22 cellular contexts compared by ENCODE assay signal in genomic region chr2:192072778-192073177, GRCh38.
DNase-seq lines count a peak whose midpoint lies in the region; ATAC-seq, FAIRE-seq and TF ChIP-seq lines count a peak whose summit lies in the region.
"Had no signal": no experiment of that assay in that cellular context is flagged by ENCODE, and none has a peak within 500 bp of the region (broad histone marks: within the 10 kb centered on the region; RNA-seq: fewer than 3 reads in every experiment).

No MANE protein-coding gene starts in this region.

- H3K36me3 Mint-ChIP-seq in CD4-positive, alpha-beta memory T cell = no peaks in the 10 kb centered on the region
- no peaks in the 10 kb centered on the region for H3K36me3 Mint-ChIP-seq in immature natural killer cell
- no peaks in the 10 kb centered on the region for H3K36me3 Mint-ChIP-seq in naive thymus-derived CD8-positive, alpha-beta T cell
- H3K36me3 Mint-ChIP-seq in activated T-helper 1 cell treated with anti-CD3 and anti-CD28 coated beads, Interleukin-12 subunit alpha, Interleukin-12 subunit beta, Interleukin-2, Interleukin-4 antibody, amounts not matched to agents 30 ng/mL and 10 ng/mL and 1 ng/mL, durations not matched to agents 14 hours and 24 hours and 36 hours (ENCODE audit: low read depth) = no peaks in the 10 kb centered on the region

- intact Hi-C loops in CD4-positive, alpha-beta memory T cell (cut with micrococcal nuclease) = no loop called here
- intact Hi-C loops in activated T-helper 1 cell treated with anti-CD3 and anti-CD28 coated beads, Interleukin-12 subunit alpha, Interleukin-12 subunit beta, Interleukin-2, Interleukin-4 antibody, amounts not matched to agents 30 ng/mL and 10 ng/mL and 1 ng/mL, durations not matched to agents 14 hours and 24 hours and 36 hours (cut with micrococcal nuclease) = no loop called here
- intact Hi-C loops in kidney (cut with DNase I) = no loop called here

- no peak for FAIRE-seq in kidney (lab: Jason Lieb, UNC)
- FAIRE-seq: A204.1, GM12891, GM18507, H1 had no signal

- no peak overlapping the region for H3K9ac ChIP-seq in kidney (ENCODE audit: low read length in 2 of 2)
- H3K9ac ChIP-seq: BLaER1, KMS-11 had no signal

- peak; percentile 9 for ATAC-seq in HG03432 (IDR thresholded peaks at IDR 0.05; ENCODE audit: unreplicated experiment)
- no peak for ATAC-seq in naive thymus-derived CD8-positive, alpha-beta T cell
- ATAC-seq: Panc1, Right ventricle myocardium inferior had no signal

- no peaks in the 10 kb centered on the region for H3K27me3 ChIP-seq in CD4-positive, alpha-beta memory T cell (ENCODE audit: insufficient read depth, low read length)
- H3K27me3 ChIP-seq: BLaER1 had no signal

- no peak overlapping the region for H3K27ac ChIP-seq in CD4-positive, alpha-beta memory T cell (ENCODE audit: low read depth, low read length)
- no peak overlapping the region for H3K27ac ChIP-seq in kidney (ENCODE audit: low read depth in 2 of 2, low read length in 2 of 2)
- H3K27ac ChIP-seq: BLaER1, KMS-11 had no signal

- CTCF ChIA-PET in CD4-positive, alpha-beta memory T cell (lab: Charles Lee; ENCODE audit: partially characterized antibody) = no interaction called here

- H3K4me1 ChIP-seq in CD4-positive, alpha-beta memory T cell (ENCODE audit: insufficient read depth, low read length) = peaks cover 22% of the 10 kb centered on the region
- no peaks in the 10 kb centered on the region for H3K4me1 ChIP-seq in kidney (ENCODE audit: control insufficient read depth in 1 of 2, insufficient read depth in 1 of 2, low read depth in 1 of 2, low read length in 2 of 2)
- H3K4me1 ChIP-seq: BLaER1 had no signal

- no peaks in the 10 kb centered on the region for H3K9me3 ChIP-seq in CD4-positive, alpha-beta memory T cell (ENCODE audit: control insufficient read depth in 1 of 2, low read length in 2 of 2)
- H3K9me3 ChIP-seq in kidney (ENCODE audit: control insufficient read depth in 1 of 2, low read length in 2 of 2) = no peaks in the 10 kb centered on the region
- H3K9me3 ChIP-seq: BLaER1 had no signal

- TF ChIP-seq CTCF in kidney (IDR thresholded peaks at IDR 0.05; ENCODE audit: borderline replicate concordance, extremely low read depth, insufficient read depth) = no peak

- H3K4me1 Mint-ChIP-seq in CD4-positive, alpha-beta memory T cell = peaks cover 14 to 26% (median 21%) of the 10 kb centered on the region in 4 donors
- peaks cover 43 to 54% of the 10 kb centered on the region in 2 donors for H3K4me1 Mint-ChIP-seq in immature natural killer cell
- peaks cover 13 to 30% (median 27%) of the 10 kb centered on the region in 4 donors for H3K4me1 Mint-ChIP-seq in naive thymus-derived CD8-positive, alpha-beta T cell
- peaks cover 19% of the 10 kb centered on the region for H3K4me1 Mint-ChIP-seq in activated T-helper 1 cell treated with anti-CD3 and anti-CD28 coated beads, Interleukin-12 subunit alpha, Interleukin-12 subunit beta, Interleukin-2, Interleukin-4 antibody, amounts not matched to agents 30 ng/mL and 10 ng/mL and 1 ng/mL, durations not matched to agents 14 hours and 24 hours and 36 hours (ENCODE audit: low read depth)

- H3K4me3 ChIP-seq in CD4-positive, alpha-beta memory T cell (ENCODE audit: low read length in 2 of 2) = no peak overlapping the region
- H3K4me3 ChIP-seq in kidney (ENCODE audit: low read length in 2 of 2) = no peak overlapping the region
- H3K4me3 ChIP-seq: BLaER1 had no signal

- POLR2A ChIA-PET in CD4-positive, alpha-beta memory T cell (lab: Charles Lee; ENCODE audit: partially characterized antibody) = no interaction called here
- POLR2A ChIA-PET in naive thymus-derived CD8-positive, alpha-beta T cell (lab: Charles Lee) = no interaction called here

- H3K27me3 Mint-ChIP-seq in CD4-positive, alpha-beta memory T cell = no peaks in the 10 kb centered on the region
- H3K27me3 Mint-ChIP-seq in immature natural killer cell (ENCODE audit: low read depth in 3 of 3) = peaks cover 2 to 11% (median 8%) of the 10 kb centered on the region in 3 donors
- peaks cover 0 to 1% (median 0%) of the 10 kb centered on the region in 5 donors for H3K27me3 Mint-ChIP-seq in naive thymus-derived CD8-positive, alpha-beta T cell
- H3K27me3 Mint-ChIP-seq in activated T-helper 1 cell treated with anti-CD3 and anti-CD28 coated beads, Interleukin-12 subunit alpha, Interleukin-12 subunit beta, Interleukin-2, Interleukin-4 antibody, amounts not matched to agents 30 ng/mL and 10 ng/mL and 1 ng/mL, durations not matched to agents 14 hours and 24 hours and 36 hours (ENCODE audit: insufficient read depth) = peaks cover 26% of the 10 kb centered on the region

- peak overlapping the region in 5 of 8 donors; percentile 1 to 38 (median 11) for H3K4me3 Mint-ChIP-seq in CD4-positive, alpha-beta memory T cell
- peak overlapping the region; percentile 65 to 87 (median 72) for H3K4me3 Mint-ChIP-seq in immature natural killer cell
- H3K4me3 Mint-ChIP-seq in naive thymus-derived CD8-positive, alpha-beta T cell = peak overlapping the region in 8 of 10 donors; percentile 8 to 48 (median 20)
- H3K4me3 Mint-ChIP-seq in activated T-helper 1 cell treated with anti-CD3 and anti-CD28 coated beads, Interleukin-12 subunit alpha, Interleukin-12 subunit beta, Interleukin-2, Interleukin-4 antibody, amounts not matched to agents 30 ng/mL and 10 ng/mL and 1 ng/mL, durations not matched to agents 14 hours and 24 hours and 36 hours = no peak overlapping the region

- no peak for DNase-seq in CD4-positive, alpha-beta memory T cell
- DNase-seq in immature natural killer cell (peak in 1 of 3 donors; percentile 6), globus pallidus (ENCODE audit: low spot score) (no peak), kidney (no peak)
- DNase-seq in naive thymus-derived CD8-positive, alpha-beta T cell = no peak
- DNase-seq in activated T-helper 1 cell treated with anti-CD3 and anti-CD28 coated beads, Interleukin-12 subunit alpha, Interleukin-12 subunit beta, Interleukin-2, Interleukin-4 antibody, amounts not matched to agents 30 ng/mL and 10 ng/mL and 1 ng/mL, durations not matched to agents 14 hours and 24 hours and 36 hours (ENCODE audit: low spot score) = no peak
- no peak for DNase-seq in stimulated activated CD4-positive, alpha-beta T cell treated with anti-CD3 and anti-CD28 coated beads, Interleukin-2, amount 100 ng/mL, for 24 hours
- DNase-seq: DMS 273 treated with DMSO at 0.1 percent for 48 hours, GF-D8, NCI-H1092, NCI-H2081 treated with DMSO at 0.1 percent for 48 hours, NCI-H510A treated with DMSO at 0.1 percent for 48 hours, NCI-H82 had no signal

- peak overlapping the region in 1 of 7 donors; percentile 8 for H3K27ac Mint-ChIP-seq in CD4-positive, alpha-beta memory T cell
- H3K27ac Mint-ChIP-seq in immature natural killer cell = peak overlapping the region; percentile 0 to 75 (median 28)
- H3K27ac Mint-ChIP-seq in naive thymus-derived CD8-positive, alpha-beta T cell = peak overlapping the region in 1 of 10 donors; percentile 21
- no peak overlapping the region for H3K27ac Mint-ChIP-seq in activated T-helper 1 cell treated with anti-CD3 and anti-CD28 coated beads, Interleukin-12 subunit alpha, Interleukin-12 subunit beta, Interleukin-2, Interleukin-4 antibody, amounts not matched to agents 30 ng/mL and 10 ng/mL and 1 ng/mL, durations not matched to agents 14 hours and 24 hours and 36 hours

- H3K36me3 ChIP-seq in CD4-positive, alpha-beta memory T cell (ENCODE audit: insufficient read depth, low read length) = no peaks in the 10 kb centered on the region
- H3K36me3 ChIP-seq in kidney (ENCODE audit: control insufficient read depth in 1 of 2, insufficient read depth in 2 of 2, low read length in 2 of 2) = no peaks in the 10 kb centered on the region
- H3K36me3 ChIP-seq: BLaER1 had no signal

- no peaks in the 10 kb centered on the region for H3K9me3 Mint-ChIP-seq in CD4-positive, alpha-beta memory T cell
- no peaks in the 10 kb centered on the region for H3K9me3 Mint-ChIP-seq in immature natural killer cell
- H3K9me3 Mint-ChIP-seq in naive thymus-derived CD8-positive, alpha-beta T cell = no peaks in the 10 kb centered on the region
- no peaks in the 10 kb centered on the region for H3K9me3 Mint-ChIP-seq in activated T-helper 1 cell treated with anti-CD3 and anti-CD28 coated beads, Interleukin-12 subunit alpha, Interleukin-12 subunit beta, Interleukin-2, Interleukin-4 antibody, amounts not matched to agents 30 ng/mL and 10 ng/mL and 1 ng/mL, durations not matched to agents 14 hours and 24 hours and 36 hours
